Comparison of ENCODE assay signal across 1 cellular context in the genomic region with DNA sequence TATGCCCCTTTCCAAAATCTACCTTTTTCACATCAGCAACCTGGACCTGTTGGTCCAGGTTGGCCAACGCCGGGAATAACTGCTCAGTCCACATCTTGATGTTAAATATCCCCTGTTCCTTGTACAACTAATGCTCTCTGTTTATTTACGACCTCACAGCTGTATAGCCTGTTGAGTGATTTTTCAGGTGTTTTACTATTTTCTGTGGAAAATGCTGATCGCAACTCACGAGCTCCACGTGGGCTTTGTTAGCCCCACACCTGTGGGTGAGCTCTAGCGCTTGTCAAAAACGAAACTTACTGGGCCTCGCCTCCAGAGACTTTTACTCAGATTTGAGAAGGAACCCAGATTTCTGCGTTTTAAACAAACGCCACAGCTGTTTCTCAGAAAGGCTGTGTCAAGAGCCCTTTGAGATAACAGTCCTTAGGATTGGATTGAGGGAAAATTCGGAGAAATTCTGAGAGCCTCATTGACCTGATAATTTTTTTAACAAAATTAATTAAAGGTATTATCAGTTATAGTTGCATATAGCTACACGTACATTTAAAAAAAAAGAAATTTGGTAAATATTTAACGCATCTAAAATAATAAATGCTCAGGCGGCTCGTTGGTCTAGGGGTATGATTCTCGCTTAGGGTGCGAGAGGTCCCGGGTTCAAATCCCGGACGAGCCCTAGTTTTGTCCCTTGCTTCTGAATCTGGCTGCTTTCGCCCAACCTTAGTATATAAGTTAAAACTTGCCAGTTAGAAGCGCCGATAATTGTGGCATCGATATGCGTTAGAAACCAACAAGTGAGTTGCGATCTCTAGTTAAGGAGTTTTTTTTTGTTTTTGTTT.
TF ChIP-seq lines count a peak whose summit lies in the region.

No MANE protein-coding gene starts in this region.

TF ChIP-seq in K562, 482 proteins besides CTCF, POLR2A, EP300 and RAD21 (continued from another document and continues in another):
- TF ChIP-seq CTCFL (IDR thresholded peaks at IDR 0.05; ENCODE audit: borderline replicate concordance, insufficient read depth, low read depth, low read length, poor library complexity, severe bottlenecking) (no peak), TBL1XR1 (IDR thresholded peaks at IDR 0.05; ENCODE audit: low read length in 2 of 2) (peak in 1 of 2 experiments; percentile 87; a peak in 3 of 4 replicates), ZNF146 (CRISPR knock-in tag; IDR thresholded peaks at IDR 0.05; ENCODE audit: unreplicated experiment) (no peak), TBP (optimal IDR thresholded peaks at IDR 0.05; ENCODE audit: low read depth, low read length) (peak; percentile 99), CAMTA2 (CRISPR knock-in tag; conservative IDR thresholded peaks at IDR 0.05) (no peak), CHD1 (IDR thresholded peaks at IDR 0.05; ENCODE audit: low read length) (peak; percentile 65), ZSCAN29 (IDR thresholded peaks at IDR 0.05) (peak; percentile 83), POLR2H (tag; IDR thresholded peaks at IDR 0.05; ENCODE audit: low read depth) (peak; percentile 99), RB1 (IDR thresholded peaks at IDR 0.05; ENCODE audit: low read depth) (no peak), HLTF (IDR thresholded peaks at IDR 0.05) (0 out of 2 replicates have a peak, but pooled peaks have one; percentile 40), ZNF583 (CRISPR knock-in tag; IDR thresholded peaks at IDR 0.05) (no peak), PML (IDR thresholded peaks at IDR 0.05; ENCODE audit: low read length) (0 out of 2 replicates have a peak, but pooled peaks have one; percentile 8), RBFOX2 (IDR thresholded peaks at IDR 0.05; ENCODE audit: low read depth, low read length) (no peak), GATA2 (CRISPR knock-in tag; IDR thresholded peaks at IDR 0.05) (no peak), HMGN3 (IDR thresholded peaks at IDR 0.05; ENCODE audit: borderline replicate concordance, extremely low read depth, insufficient read length, low read depth, low read length) (no peak), RCOR1 (IDR thresholded peaks at IDR 0.05; ENCODE audit: borderline replicate concordance in 1 of 2, low read depth in 2 of 2, low read length in 2 of 2) (peak in 1 of 2 experiments; percentile 61; a peak in 3 of 4 replicates), ZNF324 (CRISPR knock-in tag; IDR thresholded peaks at IDR 0.05) (no peak), ZBTB5 (IDR thresholded peaks at IDR 0.05) (peak; percentile 75), LARP7 (IDR thresholded peaks at IDR 0.05) (no peak), SP1 (CRISPR knock-in tag; IDR thresholded peaks at IDR 0.05) (peak; percentile 39; the same call in 1 of the 2 replicates), RFX5 (IDR thresholded peaks at IDR 0.05; ENCODE audit: low read depth, low read length) (peak; percentile 62; the same call in 1 of the 2 replicates), ZBTB8A (IDR thresholded peaks at IDR 0.05; ENCODE audit: partially characterized antibody) (peak; percentile 37), GTF2E2 (tag; IDR thresholded peaks at IDR 0.05) (peak; percentile 27; the same call in 1 of the 2 replicates), TCF7L2 (IDR thresholded peaks at IDR 0.05; ENCODE audit: low read depth, low read length) (no peak), SIX5 (IDR thresholded peaks at IDR 0.05; ENCODE audit: borderline replicate concordance in 1 of 2, insufficient read depth in 1 of 2, low read depth in 1 of 2, low read length in 2 of 2) (no peak)
- TF ChIP-seq, protein P1, sequence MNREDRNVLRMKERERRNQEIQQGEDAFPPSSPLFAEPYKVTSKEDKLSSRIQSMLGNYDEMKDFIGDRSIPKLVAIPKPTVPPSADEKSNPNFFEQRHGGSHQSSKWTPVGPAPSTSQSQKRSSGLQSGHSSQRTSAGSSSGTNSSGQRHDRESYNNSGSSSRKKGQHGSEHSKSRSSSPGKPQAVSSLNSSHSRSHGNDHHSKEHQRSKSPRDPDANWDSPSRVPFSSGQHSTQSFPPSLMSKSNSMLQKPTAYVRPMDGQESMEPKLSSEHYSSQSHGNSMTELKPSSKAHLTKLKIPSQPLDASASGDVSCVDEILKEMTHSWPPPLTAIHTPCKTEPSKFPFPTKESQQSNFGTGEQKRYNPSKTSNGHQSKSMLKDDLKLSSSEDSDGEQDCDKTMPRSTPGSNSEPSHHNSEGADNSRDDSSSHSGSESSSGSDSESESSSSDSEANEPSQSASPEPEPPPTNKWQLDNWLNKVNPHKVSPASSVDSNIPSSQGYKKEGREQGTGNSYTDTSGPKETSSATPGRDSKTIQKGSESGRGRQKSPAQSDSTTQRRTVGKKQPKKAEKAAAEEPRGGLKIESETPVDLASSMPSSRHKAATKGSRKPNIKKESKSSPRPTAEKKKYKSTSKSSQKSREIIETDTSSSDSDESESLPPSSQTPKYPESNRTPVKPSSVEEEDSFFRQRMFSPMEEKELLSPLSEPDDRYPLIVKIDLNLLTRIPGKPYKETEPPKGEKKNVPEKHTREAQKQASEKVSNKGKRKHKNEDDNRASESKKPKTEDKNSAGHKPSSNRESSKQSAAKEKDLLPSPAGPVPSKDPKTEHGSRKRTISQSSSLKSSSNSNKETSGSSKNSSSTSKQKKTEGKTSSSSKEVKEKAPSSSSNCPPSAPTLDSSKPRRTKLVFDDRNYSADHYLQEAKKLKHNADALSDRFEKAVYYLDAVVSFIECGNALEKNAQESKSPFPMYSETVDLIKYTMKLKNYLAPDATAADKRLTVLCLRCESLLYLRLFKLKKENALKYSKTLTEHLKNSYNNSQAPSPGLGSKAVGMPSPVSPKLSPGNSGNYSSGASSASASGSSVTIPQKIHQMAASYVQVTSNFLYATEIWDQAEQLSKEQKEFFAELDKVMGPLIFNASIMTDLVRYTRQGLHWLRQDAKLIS (CRISPR knock-in tag; IDR thresholded peaks at IDR 0.05), result 0 out of 2 replicates have a peak, but pooled peaks have one; percentile 12
- TF ChIP-seq, protein P2, sequence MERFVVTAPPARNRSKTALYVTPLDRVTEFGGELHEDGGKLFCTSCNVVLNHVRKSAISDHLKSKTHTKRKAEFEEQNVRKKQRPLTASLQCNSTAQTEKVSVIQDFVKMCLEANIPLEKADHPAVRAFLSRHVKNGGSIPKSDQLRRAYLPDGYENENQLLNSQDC (CRISPR knock-in tag; IDR thresholded peaks at IDR 0.05), result no peak
- TF ChIP-seq, protein P3, sequence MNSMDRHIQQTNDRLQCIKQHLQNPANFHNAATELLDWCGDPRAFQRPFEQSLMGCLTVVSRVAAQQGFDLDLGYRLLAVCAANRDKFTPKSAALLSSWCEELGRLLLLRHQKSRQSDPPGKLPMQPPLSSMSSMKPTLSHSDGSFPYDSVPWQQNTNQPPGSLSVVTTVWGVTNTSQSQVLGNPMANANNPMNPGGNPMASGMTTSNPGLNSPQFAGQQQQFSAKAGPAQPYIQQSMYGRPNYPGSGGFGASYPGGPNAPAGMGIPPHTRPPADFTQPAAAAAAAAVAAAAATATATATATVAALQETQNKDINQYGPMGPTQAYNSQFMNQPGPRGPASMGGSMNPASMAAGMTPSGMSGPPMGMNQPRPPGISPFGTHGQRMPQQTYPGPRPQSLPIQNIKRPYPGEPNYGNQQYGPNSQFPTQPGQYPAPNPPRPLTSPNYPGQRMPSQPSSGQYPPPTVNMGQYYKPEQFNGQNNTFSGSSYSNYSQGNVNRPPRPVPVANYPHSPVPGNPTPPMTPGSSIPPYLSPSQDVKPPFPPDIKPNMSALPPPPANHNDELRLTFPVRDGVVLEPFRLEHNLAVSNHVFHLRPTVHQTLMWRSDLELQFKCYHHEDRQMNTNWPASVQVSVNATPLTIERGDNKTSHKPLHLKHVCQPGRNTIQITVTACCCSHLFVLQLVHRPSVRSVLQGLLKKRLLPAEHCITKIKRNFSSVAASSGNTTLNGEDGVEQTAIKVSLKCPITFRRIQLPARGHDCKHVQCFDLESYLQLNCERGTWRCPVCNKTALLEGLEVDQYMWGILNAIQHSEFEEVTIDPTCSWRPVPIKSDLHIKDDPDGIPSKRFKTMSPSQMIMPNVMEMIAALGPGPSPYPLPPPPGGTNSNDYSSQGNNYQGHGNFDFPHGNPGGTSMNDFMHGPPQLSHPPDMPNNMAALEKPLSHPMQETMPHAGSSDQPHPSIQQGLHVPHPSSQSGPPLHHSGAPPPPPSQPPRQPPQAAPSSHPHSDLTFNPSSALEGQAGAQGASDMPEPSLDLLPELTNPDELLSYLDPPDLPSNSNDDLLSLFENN (IDR thresholded peaks at IDR 0.05; ENCODE audit: low read depth in 2 of 2, low read length in 2 of 2), result no peak
- TF ChIP-seq, protein P4, sequence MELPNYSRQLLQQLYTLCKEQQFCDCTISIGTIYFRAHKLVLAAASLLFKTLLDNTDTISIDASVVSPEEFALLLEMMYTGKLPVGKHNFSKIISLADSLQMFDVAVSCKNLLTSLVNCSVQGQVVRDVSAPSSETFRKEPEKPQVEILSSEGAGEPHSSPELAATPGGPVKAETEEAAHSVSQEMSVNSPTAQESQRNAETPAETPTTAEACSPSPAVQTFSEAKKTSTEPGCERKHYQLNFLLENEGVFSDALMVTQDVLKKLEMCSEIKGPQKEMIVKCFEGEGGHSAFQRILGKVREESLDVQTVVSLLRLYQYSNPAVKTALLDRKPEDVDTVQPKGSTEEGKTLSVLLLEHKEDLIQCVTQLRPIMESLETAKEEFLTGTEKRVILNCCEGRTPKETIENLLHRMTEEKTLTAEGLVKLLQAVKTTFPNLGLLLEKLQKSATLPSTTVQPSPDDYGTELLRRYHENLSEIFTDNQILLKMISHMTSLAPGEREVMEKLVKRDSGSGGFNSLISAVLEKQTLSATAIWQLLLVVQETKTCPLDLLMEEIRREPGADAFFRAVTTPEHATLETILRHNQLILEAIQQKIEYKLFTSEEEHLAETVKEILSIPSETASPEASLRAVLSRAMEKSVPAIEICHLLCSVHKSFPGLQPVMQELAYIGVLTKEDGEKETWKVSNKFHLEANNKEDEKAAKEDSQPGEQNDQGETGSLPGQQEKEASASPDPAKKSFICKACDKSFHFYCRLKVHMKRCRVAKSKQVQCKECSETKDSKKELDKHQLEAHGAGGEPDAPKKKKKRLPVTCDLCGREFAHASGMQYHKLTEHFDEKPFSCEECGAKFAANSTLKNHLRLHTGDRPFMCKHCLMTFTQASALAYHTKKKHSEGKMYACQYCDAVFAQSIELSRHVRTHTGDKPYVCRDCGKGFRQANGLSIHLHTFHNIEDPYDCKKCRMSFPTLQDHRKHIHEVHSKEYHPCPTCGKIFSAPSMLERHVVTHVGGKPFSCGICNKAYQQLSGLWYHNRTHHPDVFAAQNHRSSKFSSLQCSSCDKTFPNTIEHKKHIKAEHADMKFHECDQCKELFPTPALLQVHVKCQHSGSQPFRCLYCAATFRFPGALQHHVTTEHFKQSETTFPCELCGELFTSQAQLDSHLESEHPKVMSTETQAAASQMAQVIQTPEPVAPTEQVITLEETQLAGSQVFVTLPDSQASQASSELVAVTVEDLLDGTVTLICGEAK (IDR thresholded peaks at IDR 0.05), result peak; percentile 73
- TF ChIP-seq, protein P4 (CRISPR knock-in tag; IDR thresholded peaks at IDR 0.05), result no peak
